In genomic region chr18:48032876-48033769, GRCh38 we compare ENCODE assay signal across 13 cellular contexts.
A peak's percentile ranks its signal among the peaks of the same experiment; 100 is the strongest.
DNase-seq lines count a peak whose midpoint lies in the region; TF ChIP-seq lines count a peak whose summit lies in the region.
"Had no signal": no experiment of that assay in that cellular context is flagged by ENCODE, and none has a peak within 500 bp of the region (broad histone marks: within the 10 kb centered on the region; RNA-seq: fewer than 3 reads in every experiment).

No MANE protein-coding gene starts in this region.

- no peak overlapping the region for H3K9ac ChIP-seq in mammary epithelial cell (ENCODE audit: insufficient read depth, low read length)

- peaks cover 40% of the 10 kb centered on the region for H3K4me1 ChIP-seq in mammary epithelial cell (ENCODE audit: insufficient read depth, low read length)
- no peaks in the 10 kb centered on the region for H3K4me1 ChIP-seq in A673 (ENCODE audit: insufficient read depth, low read length, poor library complexity, severe bottlenecking)
- H3K4me1 ChIP-seq in left ventricle myocardium inferior: peaks cover 20% of the 10 kb centered on the region
- H3K4me1 ChIP-seq: Peyer's patch had no signal

- H3K36me3 ChIP-seq in mammary epithelial cell (ENCODE audit: insufficient read depth, low read length) (no peaks in the 10 kb centered on the region), A673 (ENCODE audit: insufficient read depth, low read length, poor library complexity, severe bottlenecking) (no peaks in the 10 kb centered on the region), left ventricle myocardium inferior (no peaks in the 10 kb centered on the region)
- H3K36me3 ChIP-seq: Peyer's patch, vagina had no signal

- WGBS in mammary epithelial cell (ENCODE audit: low coverage, missing lambda C conversion rate): 98% methylated on average over 3 of the region's 3 CpGs

- H3K79me2 ChIP-seq in mammary epithelial cell (ENCODE audit: insufficient read depth, low read length): no peaks in the 10 kb centered on the region

- H3K4me2 ChIP-seq in mammary epithelial cell (ENCODE audit: insufficient read depth, low read depth, low read length): no peak overlapping the region

- in situ Hi-C loops in ACHN (cut with HindIII; ENCODE audit: low pct_ligation_motif_present, low pct_unique_long_range_greater_than_20kb, low sequenced_read_pairs): no loop called here
- in situ Hi-C loops in mammary epithelial cell (cut with MboI; ENCODE audit: low sequenced_read_pairs in 2 of 2): loop anchor here (5.0 to 25.0 kb wide), 5 partner anchors 104 to 419 kb away; no protein-coding TSS in a partner anchor

- CTCF ChIA-PET in mammary epithelial cell (lab: Charles Lee; ENCODE audit: low non-redundant PET): interaction anchor here (1.1 kb wide), 1 partner anchor 261 kb away, joined by 3 read pairs; no protein-coding TSS in a partner anchor
- CTCF ChIA-PET in A673 (lab: Charles Lee): no interaction called here

- H3K4me3 ChIP-seq in mammary epithelial cell (replicated peaks in 1 of 3; ENCODE audit: insufficient read depth in 1 of 3, low read depth in 2 of 3, low read length in 3 of 3): no peak overlapping the region
- no peak overlapping the region for H3K4me3 ChIP-seq in A673 (ENCODE audit: low read depth, low read length, poor library complexity, severe bottlenecking)
- H3K4me3 ChIP-seq in left ventricle myocardium inferior: no peak overlapping the region
- H3K4me3 ChIP-seq: Peyer's patch, vagina had no signal

- H3K27me3 ChIP-seq in mammary epithelial cell (ENCODE audit: insufficient read depth, low read length) (no peaks in the 10 kb centered on the region), A673 (replicated peaks; ENCODE audit: insufficient read depth, low read depth, low read length, poor library complexity) (no peaks in the 10 kb centered on the region), left ventricle myocardium inferior (ENCODE audit: low read depth) (no peaks in the 10 kb centered on the region)
- H3K27me3 ChIP-seq: Peyer's patch, vagina had no signal

- no peak for TF ChIP-seq CTCF in mammary epithelial cell (conservative IDR thresholded peaks at IDR 0.05 in 1 of 2, IDR thresholded peaks at IDR 0.05 in 1 of 2; ENCODE audit: extremely low read depth in 1 of 2, insufficient read depth in 1 of 2, low read depth in 1 of 2, low read length in 2 of 2)
- TF ChIP-seq CTCF in A673 (conservative IDR thresholded peaks at IDR 0.05; ENCODE audit: low read depth, low read length): no peak
- TF ChIP-seq CTCF in left ventricle myocardium inferior (IDR thresholded peaks at IDR 0.05; ENCODE audit: borderline replicate concordance): no peak

- H3K9me3 ChIP-seq in mammary epithelial cell (replicated peaks; ENCODE audit: insufficient read depth, low read length): no peaks in the 10 kb centered on the region
- H3K9me3 ChIP-seq in A673 (ENCODE audit: low read depth, low read length, poor library complexity, severe bottlenecking): no peaks in the 10 kb centered on the region
- no peaks in the 10 kb centered on the region for H3K9me3 ChIP-seq in left ventricle myocardium inferior (replicated peaks)
- H3K9me3 ChIP-seq: Peyer's patch, vagina had no signal

- H2AFZ ChIP-seq in mammary epithelial cell (ENCODE audit: low read depth, low read length): no peak overlapping the region

- intact Hi-C loops in mammary epithelial cell (cut with micrococcal nuclease): loop anchor here (10.0 kb wide), 1 partner anchor 132 kb away; no protein-coding TSS in a partner anchor
- intact Hi-C loops in A673 (cut with micrococcal nuclease; ENCODE audit: unreplicated experiment): loop anchor here (5.0 kb wide), 1 partner anchor 434 kb away; no protein-coding TSS in a partner anchor
- intact Hi-C loops in left ventricle myocardium inferior (cut with micrococcal nuclease): loop anchor here (10.0 kb wide), 1 partner anchor 312 kb away; no protein-coding TSS in a partner anchor

- peak; percentile 33 for DNase-seq in ACHN
- peak; percentile 79 for DNase-seq in M059J (ENCODE audit: low read depth)
- peak; percentile 75 for DNase-seq in mammary epithelial cell
- DNase-seq in kidney tubule cell (ENCODE audit: low spot score): peak; percentile 65
- no peak for DNase-seq in A673 (ENCODE audit: low spot score)
- DNase-seq in left ventricle myocardium inferior: no peak
- no peak for DNase-seq in activated naive CD4-positive, alpha-beta T cell (lab: John Stamatoyannopoulos, UW)
- no peak for DNase-seq in NCI-H446 (lab: John Stamatoyannopoulos, UW)
- DNase-seq: activated CD8-positive, alpha-beta memory T cell treated with anti-CD3 and anti-CD28 coated beads, Interleukin-2, amount 10 ng/mL, durations not matched to agents 7 days and 5 days; naive thymus-derived CD8-positive, alpha-beta T cell; NCI-H2227 treated with DMSO at 0.1 percent for 48 hours had no signal

- H3K27ac ChIP-seq in mammary epithelial cell (ENCODE audit: insufficient read depth, low read depth, low read length): no peak overlapping the region
- H3K27ac ChIP-seq in A673 (ENCODE audit: low read depth, low read length, poor library complexity, severe bottlenecking): no peak overlapping the region
- H3K27ac ChIP-seq in left ventricle myocardium inferior (replicated peaks): no peak overlapping the region
- H3K27ac ChIP-seq: Peyer's patch, vagina had no signal

- BruUV-seq in mammary epithelial cell (replicated peaks; lab: Mats Ljungman, UMichigan): no TSS peak
- BruUV-seq in A673 (replicated peaks; lab: Mats Ljungman, UMichigan): no TSS peak

- POLR2A ChIA-PET in A673 (lab: Charles Lee; ENCODE audit: low non-redundant PET): no interaction called here

- H4K20me1 ChIP-seq in mammary epithelial cell (ENCODE audit: insufficient read depth, low read length): no peaks in the 10 kb centered on the region

- dilution Hi-C loops in mammary epithelial cell (cut with HindIII; ENCODE audit: low sequenced_read_pairs): no loop called here

Comparison
In these comparisons a context has a peak if more than half of its experiments do, and no peak if none do; other contexts are left out.
1. DNase-seq: peak in ACHN (single experiment), M059J (single experiment), mammary epithelial cell (single experiment) and kidney tubule cell (single experiment); none in A673 (single experiment), left ventricle myocardium inferior (single experiment), activated naive CD4-positive, alpha-beta T cell (0 of 4) and NCI-H446 (0 of 2).